Comparison of ENCODE assay signal across 17 cellular contexts in genomic region chr4:7107166-7107905, GRCh38. TPM values are rescaled to one million over a fixed set of nuclear protein-coding genes. Genes with fewer than 3 reads are reported as not detected.
DNase-seq lines count a peak whose midpoint lies in the region; ATAC-seq and TF ChIP-seq lines count a peak whose summit lies in the region.
"Had no signal": no experiment of that assay in that cellular context is flagged by ENCODE, and none has a peak within 500 bp of the region (broad histone marks: within the 10 kb centered on the region; RNA-seq: fewer than 3 reads in every experiment).

No MANE protein-coding gene starts in this region.

- no peak for DNase-seq in CD4-positive, alpha-beta T cell
- peak; percentile 31 for DNase-seq in H7
- peak; percentile 64 for DNase-seq in osteoblast (ENCODE audit: insufficient read length, low spot score, missing footprints)
- DNase-seq in activated T-helper 2 cell treated with anti-CD3 and anti-CD28 coated beads, Interferon-gamma antibody, Interleukin-2, Interleukin-4, amounts not matched to agents 10 μg/mL and 5 μg/mL and 100 μg/mL, durations not matched to agents 14 hours and 24 hours and 36 hours (ENCODE audit: low spot score), result no peak
- no peak for DNase-seq in NCI-H1105 treated with DMSO at 0.1 percent for 48 hours (lab: John Stamatoyannopoulos, UW)
- DNase-seq in endothelial cell (ENCODE audit: low spot score), result no peak
- DNase-seq: CD8-positive, alpha-beta memory T cell; COR-L47; DMS 273 treated with DMSO at 0.1 percent for 48 hours; DMS53; DND-41; EL had no signal

- H3K27me3 ChIP-seq in CD4-positive, alpha-beta T cell (ENCODE audit: control insufficient read depth, insufficient read depth, low read length), result no peaks in the 10 kb centered on the region
- H3K27me3 ChIP-seq in H7 (ENCODE audit: control insufficient read depth, insufficient read depth, low read length) (peaks cover 13% of the 10 kb centered on the region), osteoblast (ENCODE audit: insufficient read depth, low read length) (peaks cover 16% of the 10 kb centered on the region)
- H3K27me3 ChIP-seq: BLaER1 treated with 17β-estradiol and CSF1 and Interleukin-3, amounts not matched to agents 10 nM and 100 nM had no signal

- POLR2A ChIA-PET in CD4-positive, alpha-beta T cell (lab: Charles Lee), result interaction anchor here (0.6 kb wide), 1 partner anchor 706 kb away, joined by 3 read pairs; no protein-coding TSS in a partner anchor

- no peak overlapping the region for H3K27ac Mint-ChIP-seq in CD4-positive, alpha-beta T cell
- H3K27ac Mint-ChIP-seq in nephron (peak overlapping the region in 2 of 3 experiments; percentile 30 to 59), endothelial cell (ENCODE audit: unreplicated experiment) (no peak overlapping the region)
- H3K27ac Mint-ChIP-seq in activated T-helper 2 cell treated with anti-CD3 and anti-CD28 coated beads, Interferon-gamma antibody, Interleukin-2, Interleukin-4, amounts not matched to agents 10 μg/mL and 5 μg/mL and 100 μg/mL, durations not matched to agents 14 hours and 24 hours and 36 hours, result no peak overlapping the region
- H3K27ac Mint-ChIP-seq: B cell had no signal

- H3K9me3 Mint-ChIP-seq in CD4-positive, alpha-beta T cell, result no peaks in the 10 kb centered on the region
- H3K9me3 Mint-ChIP-seq in nephron (peaks cover 4% of the 10 kb centered on the region), endothelial cell (ENCODE audit: unreplicated experiment) (no peaks in the 10 kb centered on the region)
- H3K9me3 Mint-ChIP-seq in activated T-helper 2 cell treated with anti-CD3 and anti-CD28 coated beads, Interferon-gamma antibody, Interleukin-2, Interleukin-4, amounts not matched to agents 10 μg/mL and 5 μg/mL and 100 μg/mL, durations not matched to agents 14 hours and 24 hours and 36 hours, result no peaks in the 10 kb centered on the region

- no peaks in the 10 kb centered on the region for H3K36me3 ChIP-seq in H7 (replicated peaks; ENCODE audit: control insufficient read depth, insufficient read depth, low read length)
- no peaks in the 10 kb centered on the region for H3K36me3 ChIP-seq in osteoblast (ENCODE audit: insufficient read depth, low read length)
- H3K36me3 ChIP-seq: HAP-1 had no signal

- peak overlapping the region; percentile 15 for H3K4me3 Mint-ChIP-seq in CD4-positive, alpha-beta T cell
- H3K4me3 Mint-ChIP-seq in nephron (no peak overlapping the region), endothelial cell (ENCODE audit: unreplicated experiment) (no peak overlapping the region)
- no peak overlapping the region for H3K4me3 Mint-ChIP-seq in activated T-helper 2 cell treated with anti-CD3 and anti-CD28 coated beads, Interferon-gamma antibody, Interleukin-2, Interleukin-4, amounts not matched to agents 10 μg/mL and 5 μg/mL and 100 μg/mL, durations not matched to agents 14 hours and 24 hours and 36 hours (ENCODE audit: low read depth)
- H3K4me3 Mint-ChIP-seq: B cell had no signal

- no peak for ATAC-seq in CD4-positive, alpha-beta T cell (ENCODE audit: poor library complexity)
- ATAC-seq: HepG2 had no signal

- peaks cover 7% of the 10 kb centered on the region for H3K4me1 ChIP-seq in osteoblast (ENCODE audit: insufficient read depth, low read length)

- H2AFZ ChIP-seq in osteoblast (ENCODE audit: low read length), result no peak overlapping the region

- intact Hi-C loops in CD4-positive, alpha-beta T cell (cut with DNase I, micrococcal nuclease), result loop anchor here in 1 of 2 experiments (10.0 kb wide), 2 partner anchors 833 to 837 kb away; no protein-coding TSS in a partner anchor
- intact Hi-C loops in activated T-helper 2 cell treated with anti-CD3 and anti-CD28 coated beads, Interferon-gamma antibody, Interleukin-2, Interleukin-4, amounts not matched to agents 10 μg/mL and 5 μg/mL and 100 μg/mL, durations not matched to agents 14 hours and 24 hours and 36 hours (cut with micrococcal nuclease), result loop anchor here (10.0 kb wide), 1 partner anchor 843 kb away; the partner anchor contains the start of gene WFS1

- CTCF ChIA-PET in CD4-positive, alpha-beta T cell (lab: Charles Lee), result no interaction called here

- no peaks in the 10 kb centered on the region for H3K79me2 ChIP-seq in osteoblast (ENCODE audit: insufficient read depth, low read length)

- TF ChIP-seq CTCF in CD4-positive, alpha-beta T cell (IDR thresholded peaks at IDR 0.05), result no peak
- TF ChIP-seq CTCF in nephron (IDR thresholded peaks at IDR 0.05; ENCODE audit: unreplicated experiment in 3 of 3) (no peak), osteoblast (IDR thresholded peaks at IDR 0.05; ENCODE audit: extremely low read depth, low read depth, low read length) (no peak), endothelial cell (IDR thresholded peaks at IDR 0.05; ENCODE audit: unreplicated experiment) (no peak)

- no peaks in the 10 kb centered on the region for H3K36me3 Mint-ChIP-seq in CD4-positive, alpha-beta T cell (ENCODE audit: low read depth)
- H3K36me3 Mint-ChIP-seq in nephron (ENCODE audit: low read depth) (no peaks in the 10 kb centered on the region), endothelial cell (ENCODE audit: low read depth, unreplicated experiment) (no peaks in the 10 kb centered on the region)
- H3K36me3 Mint-ChIP-seq in activated T-helper 2 cell treated with anti-CD3 and anti-CD28 coated beads, Interferon-gamma antibody, Interleukin-2, Interleukin-4, amounts not matched to agents 10 μg/mL and 5 μg/mL and 100 μg/mL, durations not matched to agents 14 hours and 24 hours and 36 hours (ENCODE audit: low read depth), result no peaks in the 10 kb centered on the region

- H3K4me3 ChIP-seq in H7 (ENCODE audit: insufficient read depth, low read depth, low read length) (no peak overlapping the region), osteoblast (ENCODE audit: insufficient read depth, low read length) (no peak overlapping the region)
- H3K4me3 ChIP-seq: BLaER1 treated with 17β-estradiol and CSF1 and Interleukin-3, amounts not matched to agents 10 nM and 100 nM; HAP-1 had no signal

- no peaks in the 10 kb centered on the region for H3K9me3 ChIP-seq in CD4-positive, alpha-beta T cell (ENCODE audit: control insufficient read depth, low read length)
- H3K9me3 ChIP-seq in osteoblast (ENCODE audit: low read depth, low read length), result no peaks in the 10 kb centered on the region
- H3K9me3 ChIP-seq: HAP-1 had no signal

- H3K27me3 Mint-ChIP-seq in CD4-positive, alpha-beta T cell, result no peaks in the 10 kb centered on the region
- H3K27me3 Mint-ChIP-seq in nephron (ENCODE audit: low read depth), result peaks cover 16% of the 10 kb centered on the region
- peaks cover 16% of the 10 kb centered on the region for H3K27me3 Mint-ChIP-seq in activated T-helper 2 cell treated with anti-CD3 and anti-CD28 coated beads, Interferon-gamma antibody, Interleukin-2, Interleukin-4, amounts not matched to agents 10 μg/mL and 5 μg/mL and 100 μg/mL, durations not matched to agents 14 hours and 24 hours and 36 hours (ENCODE audit: low read depth)
- H3K27me3 Mint-ChIP-seq in endothelial cell (ENCODE audit: unreplicated experiment), result peaks cover 10% of the 10 kb centered on the region
- H3K27me3 Mint-ChIP-seq: B cell; CD8-positive, alpha-beta memory T cell had no signal

- H4K20me1 ChIP-seq in osteoblast (ENCODE audit: insufficient read depth, low read length), result no peaks in the 10 kb centered on the region
- H4K20me1 ChIP-seq: BLaER1 treated with 17β-estradiol and CSF1 and Interleukin-3, amounts not matched to agents 10 nM and 100 nM had no signal

- H3K27ac ChIP-seq in CD4-positive, alpha-beta T cell (ENCODE audit: low read depth, low read length), result no peak overlapping the region
- no peak overlapping the region for H3K27ac ChIP-seq in osteoblast (ENCODE audit: low read depth, low read length)
- H3K27ac ChIP-seq: BLaER1 treated with 17β-estradiol and CSF1 and Interleukin-3, amounts not matched to agents 10 nM and 100 nM had no signal

- no peak overlapping the region for H3K4me2 ChIP-seq in osteoblast (ENCODE audit: insufficient read depth, low read length)
- H3K4me2 ChIP-seq: BLaER1 treated with 17β-estradiol and CSF1 and Interleukin-3, amounts not matched to agents 10 nM and 100 nM had no signal

- H3K4me1 Mint-ChIP-seq in CD4-positive, alpha-beta T cell (ENCODE audit: low read depth), result peaks cover 4% of the 10 kb centered on the region
- H3K4me1 Mint-ChIP-seq in nephron, result peaks cover 23% of the 10 kb centered on the region
- peaks cover 3% of the 10 kb centered on the region for H3K4me1 Mint-ChIP-seq in activated T-helper 2 cell treated with anti-CD3 and anti-CD28 coated beads, Interferon-gamma antibody, Interleukin-2, Interleukin-4, amounts not matched to agents 10 μg/mL and 5 μg/mL and 100 μg/mL, durations not matched to agents 14 hours and 24 hours and 36 hours (ENCODE audit: low read depth)
- no peaks in the 10 kb centered on the region for H3K4me1 Mint-ChIP-seq in endothelial cell (ENCODE audit: unreplicated experiment)

RNA-seq across cellular contexts. Expression of gene GRPEL1, which starts 39.5 kb away (rescaled TPM):
- total RNA-seq in CD4-positive, alpha-beta T cell, result 10 to 100 TPM; 55.6 to 58.6 TPM
- total RNA-seq in H7 (2014; rRNA removed; shearing (Covaris generic)), result 30.7 and 35.4 TPM in 2 replicates
- total RNA-seq in osteoblast, result 10.3 and 21.0 TPM in 2 replicates
- total RNA-seq in activated T-helper 2 cell treated with anti-CD3 and anti-CD28 coated beads, Interferon-gamma antibody, Interleukin-2, Interleukin-4, amounts not matched to agents 10 μg/mL and 5 μg/mL and 100 μg/mL, durations not matched to agents 14 hours and 24 hours and 36 hours, result 84.4 and 84.6 TPM in 2 replicates
- total RNA-seq in endothelial cell (ENCODE audit: unreplicated experiment), result 20.3 TPM

Comparison
In these comparisons a context has a peak if more than half of its experiments do, and no peak if none do; other contexts are left out.
1. DNase-seq: peak in H7 (single experiment) and osteoblast (single experiment); none in CD4-positive, alpha-beta T cell (0 of 10), activated T-helper 2 cell treated with anti-CD3 and anti-CD28 coated beads, Interferon-gamma antibody, Interleukin-2, Interleukin-4, amounts not matched to agents 10 μg/mL and 5 μg/mL and 100 μg/mL, durations not matched to agents 14 hours and 24 hours and 36 hours (single experiment), NCI-H1105 treated with DMSO at 0.1 percent for 48 hours (single experiment) and endothelial cell (single experiment).
2. H3K27ac Mint-ChIP-seq: peak in nephron (2 of 3); none in CD4-positive, alpha-beta T cell (single experiment), activated T-helper 2 cell treated with anti-CD3 and anti-CD28 coated beads, Interferon-gamma antibody, Interleukin-2, Interleukin-4, amounts not matched to agents 10 μg/mL and 5 μg/mL and 100 μg/mL, durations not matched to agents 14 hours and 24 hours and 36 hours (single experiment) and endothelial cell (single experiment).